Comparison of ENCODE assay signal across 1 cellular context in genomic region chr10:74753295-74754211, GRCh38.
A peak's percentile ranks its signal among the peaks of the same experiment; 100 is the strongest.
TF ChIP-seq lines count a peak whose summit lies in the region.

No MANE protein-coding gene starts in this region.

TF ChIP-seq in H1, 55 proteins besides CTCF, POLR2A, EP300 and RAD21 (continued from another document):
- TF ChIP-seq GABPA (IDR thresholded peaks at IDR 0.05; ENCODE audit: borderline replicate concordance, insufficient read depth, low read length) (no peak), CTBP2 (IDR thresholded peaks at IDR 0.05; ENCODE audit: borderline replicate concordance, insufficient read depth, insufficient read length, low read length) (no peak), MAX (IDR thresholded peaks at IDR 0.05) (peak; percentile 79), TAF1 (IDR thresholded peaks at IDR 0.05; ENCODE audit: low read depth, low read length) (0 out of 2 replicates have a peak, but pooled peaks have one; percentile 21), RBBP5 (IDR thresholded peaks at IDR 0.05; ENCODE audit: borderline replicate concordance, low read depth, low read length) (peak; percentile 58; the same call in 1 of the 2 replicates)
